1 cellular context compared by ENCODE assay signal in the genomic region with DNA sequence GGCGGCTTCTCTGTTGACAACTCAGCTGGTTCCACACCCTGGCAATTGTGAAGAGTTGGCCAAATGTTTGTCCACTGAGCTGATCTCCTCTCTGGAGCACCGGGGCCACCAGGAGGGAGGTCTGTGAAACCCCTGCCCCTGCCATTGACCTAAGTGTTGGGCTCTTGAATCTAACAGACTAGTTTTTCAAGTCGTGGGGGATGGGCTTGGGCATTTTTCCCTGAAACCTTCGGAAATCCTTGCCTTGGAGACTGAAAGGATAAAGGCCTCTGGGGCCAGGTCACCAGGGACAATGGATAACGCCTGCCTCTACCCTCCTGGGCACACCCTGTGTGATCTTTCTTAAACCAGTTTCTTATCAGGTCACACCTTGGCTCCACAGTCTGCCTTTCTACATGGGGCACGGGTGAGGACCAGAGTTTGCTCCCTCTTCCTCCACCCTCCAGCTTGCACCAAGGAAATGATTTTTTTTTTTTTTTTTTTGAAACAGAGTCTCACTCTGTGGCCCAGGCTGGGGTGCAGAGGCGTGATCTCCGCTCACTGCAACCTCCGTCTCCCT.
TF ChIP-seq lines count a peak whose summit lies in the region.

No MANE protein-coding gene starts in this region.

TF ChIP-seq in H1, 55 proteins besides CTCF, POLR2A, EP300 and RAD21:
- TF ChIP-seq SP4 (IDR thresholded peaks at IDR 0.05; ENCODE audit: low read length) = no peak
- no peak for TF ChIP-seq POLR2AphosphoS5 (IDR thresholded peaks at IDR 0.05; ENCODE audit: low read depth, low read length)
- no peak for TF ChIP-seq MAFK (IDR thresholded peaks at IDR 0.05; ENCODE audit: low read depth, low read length)
- no peak for TF ChIP-seq HDAC6 (IDR thresholded peaks at IDR 0.05; ENCODE audit: low read depth, low read length)
- no peak for TF ChIP-seq HDAC2 (IDR thresholded peaks at IDR 0.05; ENCODE audit: borderline replicate concordance in 1 of 2, low read depth in 2 of 2, low read length in 2 of 2)
- TF ChIP-seq FOSL1 (IDR thresholded peaks at IDR 0.05; ENCODE audit: insufficient read depth, low read depth, low read length) = no peak
- TF ChIP-seq, protein P1, sequence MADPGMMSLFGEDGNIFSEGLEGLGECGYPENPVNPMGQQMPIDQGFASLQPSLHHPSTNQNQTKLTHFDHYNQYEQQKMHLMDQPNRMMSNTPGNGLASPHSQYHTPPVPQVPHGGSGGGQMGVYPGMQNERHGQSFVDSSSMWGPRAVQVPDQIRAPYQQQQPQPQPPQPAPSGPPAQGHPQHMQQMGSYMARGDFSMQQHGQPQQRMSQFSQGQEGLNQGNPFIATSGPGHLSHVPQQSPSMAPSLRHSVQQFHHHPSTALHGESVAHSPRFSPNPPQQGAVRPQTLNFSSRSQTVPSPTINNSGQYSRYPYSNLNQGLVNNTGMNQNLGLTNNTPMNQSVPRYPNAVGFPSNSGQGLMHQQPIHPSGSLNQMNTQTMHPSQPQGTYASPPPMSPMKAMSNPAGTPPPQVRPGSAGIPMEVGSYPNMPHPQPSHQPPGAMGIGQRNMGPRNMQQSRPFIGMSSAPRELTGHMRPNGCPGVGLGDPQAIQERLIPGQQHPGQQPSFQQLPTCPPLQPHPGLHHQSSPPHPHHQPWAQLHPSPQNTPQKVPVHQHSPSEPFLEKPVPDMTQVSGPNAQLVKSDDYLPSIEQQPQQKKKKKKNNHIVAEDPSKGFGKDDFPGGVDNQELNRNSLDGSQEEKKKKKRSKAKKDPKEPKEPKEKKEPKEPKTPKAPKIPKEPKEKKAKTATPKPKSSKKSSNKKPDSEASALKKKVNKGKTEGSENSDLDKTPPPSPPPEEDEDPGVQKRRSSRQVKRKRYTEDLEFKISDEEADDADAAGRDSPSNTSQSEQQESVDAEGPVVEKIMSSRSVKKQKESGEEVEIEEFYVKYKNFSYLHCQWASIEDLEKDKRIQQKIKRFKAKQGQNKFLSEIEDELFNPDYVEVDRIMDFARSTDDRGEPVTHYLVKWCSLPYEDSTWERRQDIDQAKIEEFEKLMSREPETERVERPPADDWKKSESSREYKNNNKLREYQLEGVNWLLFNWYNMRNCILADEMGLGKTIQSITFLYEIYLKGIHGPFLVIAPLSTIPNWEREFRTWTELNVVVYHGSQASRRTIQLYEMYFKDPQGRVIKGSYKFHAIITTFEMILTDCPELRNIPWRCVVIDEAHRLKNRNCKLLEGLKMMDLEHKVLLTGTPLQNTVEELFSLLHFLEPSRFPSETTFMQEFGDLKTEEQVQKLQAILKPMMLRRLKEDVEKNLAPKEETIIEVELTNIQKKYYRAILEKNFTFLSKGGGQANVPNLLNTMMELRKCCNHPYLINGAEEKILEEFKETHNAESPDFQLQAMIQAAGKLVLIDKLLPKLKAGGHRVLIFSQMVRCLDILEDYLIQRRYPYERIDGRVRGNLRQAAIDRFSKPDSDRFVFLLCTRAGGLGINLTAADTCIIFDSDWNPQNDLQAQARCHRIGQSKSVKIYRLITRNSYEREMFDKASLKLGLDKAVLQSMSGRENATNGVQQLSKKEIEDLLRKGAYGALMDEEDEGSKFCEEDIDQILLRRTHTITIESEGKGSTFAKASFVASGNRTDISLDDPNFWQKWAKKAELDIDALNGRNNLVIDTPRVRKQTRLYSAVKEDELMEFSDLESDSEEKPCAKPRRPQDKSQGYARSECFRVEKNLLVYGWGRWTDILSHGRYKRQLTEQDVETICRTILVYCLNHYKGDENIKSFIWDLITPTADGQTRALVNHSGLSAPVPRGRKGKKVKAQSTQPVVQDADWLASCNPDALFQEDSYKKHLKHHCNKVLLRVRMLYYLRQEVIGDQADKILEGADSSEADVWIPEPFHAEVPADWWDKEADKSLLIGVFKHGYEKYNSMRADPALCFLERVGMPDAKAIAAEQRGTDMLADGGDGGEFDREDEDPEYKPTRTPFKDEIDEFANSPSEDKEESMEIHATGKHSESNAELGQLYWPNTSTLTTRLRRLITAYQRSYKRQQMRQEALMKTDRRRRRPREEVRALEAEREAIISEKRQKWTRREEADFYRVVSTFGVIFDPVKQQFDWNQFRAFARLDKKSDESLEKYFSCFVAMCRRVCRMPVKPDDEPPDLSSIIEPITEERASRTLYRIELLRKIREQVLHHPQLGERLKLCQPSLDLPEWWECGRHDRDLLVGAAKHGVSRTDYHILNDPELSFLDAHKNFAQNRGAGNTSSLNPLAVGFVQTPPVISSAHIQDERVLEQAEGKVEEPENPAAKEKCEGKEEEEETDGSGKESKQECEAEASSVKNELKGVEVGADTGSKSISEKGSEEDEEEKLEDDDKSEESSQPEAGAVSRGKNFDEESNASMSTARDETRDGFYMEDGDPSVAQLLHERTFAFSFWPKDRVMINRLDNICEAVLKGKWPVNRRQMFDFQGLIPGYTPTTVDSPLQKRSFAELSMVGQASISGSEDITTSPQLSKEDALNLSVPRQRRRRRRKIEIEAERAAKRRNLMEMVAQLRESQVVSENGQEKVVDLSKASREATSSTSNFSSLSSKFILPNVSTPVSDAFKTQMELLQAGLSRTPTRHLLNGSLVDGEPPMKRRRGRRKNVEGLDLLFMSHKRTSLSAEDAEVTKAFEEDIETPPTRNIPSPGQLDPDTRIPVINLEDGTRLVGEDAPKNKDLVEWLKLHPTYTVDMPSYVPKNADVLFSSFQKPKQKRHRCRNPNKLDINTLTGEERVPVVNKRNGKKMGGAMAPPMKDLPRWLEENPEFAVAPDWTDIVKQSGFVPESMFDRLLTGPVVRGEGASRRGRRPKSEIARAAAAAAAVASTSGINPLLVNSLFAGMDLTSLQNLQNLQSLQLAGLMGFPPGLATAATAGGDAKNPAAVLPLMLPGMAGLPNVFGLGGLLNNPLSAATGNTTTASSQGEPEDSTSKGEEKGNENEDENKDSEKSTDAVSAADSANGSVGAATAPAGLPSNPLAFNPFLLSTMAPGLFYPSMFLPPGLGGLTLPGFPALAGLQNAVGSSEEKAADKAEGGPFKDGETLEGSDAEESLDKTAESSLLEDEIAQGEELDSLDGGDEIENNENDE (IDR thresholded peaks at IDR 0.05; ENCODE audit: insufficient replicate concordance, low read length) = no peak
- TF ChIP-seq BACH1 (IDR thresholded peaks at IDR 0.05; ENCODE audit: low read length) = no peak
- peak; percentile 69; the same call in 1 of the 2 replicates for TF ChIP-seq SP1 (IDR thresholded peaks at IDR 0.05; ENCODE audit: low read depth, low read length)
- TF ChIP-seq, protein P2, sequence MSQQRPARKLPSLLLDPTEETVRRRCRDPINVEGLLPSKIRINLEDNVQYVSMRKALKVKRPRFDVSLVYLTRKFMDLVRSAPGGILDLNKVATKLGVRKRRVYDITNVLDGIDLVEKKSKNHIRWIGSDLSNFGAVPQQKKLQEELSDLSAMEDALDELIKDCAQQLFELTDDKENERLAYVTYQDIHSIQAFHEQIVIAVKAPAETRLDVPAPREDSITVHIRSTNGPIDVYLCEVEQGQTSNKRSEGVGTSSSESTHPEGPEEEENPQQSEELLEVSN (IDR thresholded peaks at IDR 0.05) = 0 out of 2 replicates have a peak, but pooled peaks have one; percentile 12
- peak in 1 of 2 experiments; percentile 35; a peak in 1 of 4 replicates for TF ChIP-seq SIN3A (conservative IDR thresholded peaks at IDR 0.05 in 1 of 2, IDR thresholded peaks at IDR 0.05 in 1 of 2; ENCODE audit: low read depth in 1 of 2, low read length in 2 of 2)
- 0 out of 2 replicates have a peak, but pooled peaks have one; percentile 27 for TF ChIP-seq YY1 (IDR thresholded peaks at IDR 0.05; ENCODE audit: low read depth, low read length)
- no peak for TF ChIP-seq JUN (IDR thresholded peaks at IDR 0.05; ENCODE audit: low read depth, low read length)
- 0 out of 2 replicates have a peak, but pooled peaks have one; percentile 30 for TF ChIP-seq TAF1 (IDR thresholded peaks at IDR 0.05; ENCODE audit: low read depth, low read length)
- no peak for TF ChIP-seq TEAD4 (IDR thresholded peaks at IDR 0.05; ENCODE audit: low read depth, low read length)
- TF ChIP-seq KDM5A (IDR thresholded peaks at IDR 0.05; ENCODE audit: low read length) = no peak
- TF ChIP-seq SIX5 (IDR thresholded peaks at IDR 0.05; ENCODE audit: low read depth, low read length) = no peak
- 0 out of 2 replicates have a peak, but pooled peaks have one; percentile 81 for TF ChIP-seq RBBP5 (IDR thresholded peaks at IDR 0.05; ENCODE audit: borderline replicate concordance, low read depth, low read length)
- TF ChIP-seq GABPA (IDR thresholded peaks at IDR 0.05; ENCODE audit: borderline replicate concordance, insufficient read depth, low read length) = no peak
- no peak for TF ChIP-seq CBX8 (IDR thresholded peaks at IDR 0.05; ENCODE audit: borderline replicate concordance, low read depth, low read length)
- TF ChIP-seq CEBPB (IDR thresholded peaks at IDR 0.05; ENCODE audit: low read depth, low read length) = no peak
- TF ChIP-seq SAP30 (IDR thresholded peaks at IDR 0.05; ENCODE audit: insufficient read depth, insufficient replicate concordance, low read length) = peak; percentile 5
